Comparison of ENCODE assay signal across 22 cellular contexts in genomic region chr6:135586388-135586787, GRCh38.
DNase-seq lines count a peak whose midpoint lies in the region; ATAC-seq and TF ChIP-seq lines count a peak whose summit lies in the region.
"Had no signal": no experiment of that assay in that cellular context is flagged by ENCODE, and none has a peak within 500 bp of the region (broad histone marks: within the 10 kb centered on the region; RNA-seq: fewer than 3 reads in every experiment).

No MANE protein-coding gene starts in this region.

- H3K27ac Mint-ChIP-seq in activated T-cell treated with anti-CD3 and anti-CD28 coated beads, Interleukin-2, amount 50 U/mL, for 72 hours, result peak overlapping the region; percentile 23
- peak overlapping the region; percentile 67 for H3K27ac Mint-ChIP-seq in activated naive CD8-positive, alpha-beta T cell treated with anti-CD3 and anti-CD28 coated beads, Interleukin-2, amount 10 ng/mL, durations not matched to agents 7 days and 5 days
- peak overlapping the region; percentile 83 for H3K27ac Mint-ChIP-seq in stimulated activated naive CD8-positive, alpha-beta T cell treated with anti-CD3 and anti-CD28 coated beads, Interleukin-15, Interleukin-2, amounts not matched to agents 100 ng/mL and 50 ng/mL, for 24 hours
- H3K27ac Mint-ChIP-seq: CD4-positive, CD25-positive, alpha-beta regulatory T cell; HFFc6; memory B cell had no signal

- no peaks in the 10 kb centered on the region for H4K20me1 ChIP-seq in IMR-90 (ENCODE audit: insufficient read depth, low read length)

- no peak overlapping the region for H2BK20ac ChIP-seq in IMR-90 (ENCODE audit: low read depth, low read length)

- no peaks in the 10 kb centered on the region for H3K36me3 ChIP-seq in IMR-90 (ENCODE audit: control insufficient read depth, insufficient read depth, low read length)

- H3K4me2 ChIP-seq in IMR-90 (ENCODE audit: low read depth, low read length), result no peak overlapping the region

- no peak overlapping the region for H2AK9ac ChIP-seq in IMR-90 (replicated peaks; ENCODE audit: low read depth, low read length, poor library complexity)

- intact Hi-C loops in IMR-90 (cut with micrococcal nuclease), result no loop called here

- no peak overlapping the region for H3K4ac ChIP-seq in IMR-90 (ENCODE audit: low read depth, low read length)

- H4K5ac ChIP-seq in IMR-90 (ENCODE audit: low read depth, low read length), result no peak overlapping the region

- DNase-seq in activated T-cell treated with anti-CD3 and anti-CD28 coated beads, Interleukin-2, amount 50 U/mL, for 72 hours, result no peak
- no peak for DNase-seq in activated T-cell treated with anti-CD3 and anti-CD28 coated beads, Interleukin-2, amount 50 U/mL, for 1 hour
- DNase-seq in IMR-90 (peak; percentile 30), foreskin fibroblast (no peak), SW480 (ENCODE audit: low spot score) (no peak), nucleus accumbens (lab: John Stamatoyannopoulos, UW) (no peak)
- DNase-seq in activated naive CD8-positive, alpha-beta T cell treated with anti-CD3 and anti-CD28 coated beads, Interleukin-2, amount 10 ng/mL, durations not matched to agents 7 days and 5 days, result no peak
- DNase-seq: activated CD4-positive, alpha-beta T cell treated with anti-CD3 and anti-CD28 coated beads, Interleukin-2, amount 50 U/mL, for 4 hours; activated effector memory CD4-positive, alpha-beta T cell treated with Interleukin-2 at 50 U/mL for 16 hours; anterior cingulate cortex; HFFc6; hypothalamus; kidney; NCI-H146; NCI-H82 had no signal

- no peak overlapping the region for H4K91ac ChIP-seq in IMR-90 (ENCODE audit: insufficient read depth, low read depth, low read length)

- H3K9me1 ChIP-seq in IMR-90 (ENCODE audit: insufficient read depth, low read length), result peaks cover 3% of the 10 kb centered on the region; the same call in 1 of the 2 replicates

- H3K4me3 ChIP-seq in IMR-90 (ENCODE audit: insufficient read depth, low read depth, low read length), result no peak overlapping the region
- H3K4me3 ChIP-seq in foreskin fibroblast (ENCODE audit: low read depth in 1 of 2, low read length in 2 of 2), result no peak overlapping the region
- H3K4me3 ChIP-seq: SK-N-MC had no signal

- no peak overlapping the region for H3K18ac ChIP-seq in IMR-90 (ENCODE audit: low read depth, low read length)

- no peak for TF ChIP-seq CTCF in IMR-90 (conservative IDR thresholded peaks at IDR 0.05; ENCODE audit: low read depth, low read length)
- no peak for TF ChIP-seq CTCF in foreskin fibroblast (IDR thresholded peaks at IDR 0.05; ENCODE audit: low read depth, low read length)

- H3K4me3 Mint-ChIP-seq in activated T-cell treated with anti-CD3 and anti-CD28 coated beads, Interleukin-2, amount 50 U/mL, for 72 hours, result peak overlapping the region; percentile 13 to 64
- H3K4me3 Mint-ChIP-seq in activated naive CD8-positive, alpha-beta T cell treated with anti-CD3 and anti-CD28 coated beads, Interleukin-2, amount 10 ng/mL, durations not matched to agents 7 days and 5 days, result no peak overlapping the region
- no peak overlapping the region for H3K4me3 Mint-ChIP-seq in stimulated activated naive CD8-positive, alpha-beta T cell treated with anti-CD3 and anti-CD28 coated beads, Interleukin-15, Interleukin-2, amounts not matched to agents 100 ng/mL and 50 ng/mL, for 24 hours
- H3K4me3 Mint-ChIP-seq: CD4-positive, CD25-positive, alpha-beta regulatory T cell; HFFc6; memory B cell had no signal

- dilution Hi-C loops in IMR-90 (cut with HindIII; ENCODE audit: low sequenced_read_pairs, unreplicated experiment), result no loop called here

- H3K23ac ChIP-seq in IMR-90 (ENCODE audit: low read depth, low read length), result no peak overlapping the region

- peak; percentile 16 to 19 for ATAC-seq in activated T-cell treated with anti-CD3 and anti-CD28 coated beads, Interleukin-2, amount 50 U/mL, for 72 hours (replicated peaks in 1 of 2)
- no peak for ATAC-seq in IMR-90 (ENCODE audit: low read depth)
- no peak for ATAC-seq in activated naive CD8-positive, alpha-beta T cell treated with anti-CD3 and anti-CD28 coated beads, Interleukin-2, amount 10 ng/mL, durations not matched to agents 7 days and 5 days (ENCODE audit: low read depth)
- ATAC-seq: Panc1 had no signal

- POLR2A ChIA-PET in IMR-90 (lab: Charles Lee; ENCODE audit: unreplicated experiment), result no interaction called here
- POLR2A ChIA-PET in activated naive CD8-positive, alpha-beta T cell treated with anti-CD3 and anti-CD28 coated beads, Interleukin-2, amount 10 ng/mL, durations not matched to agents 7 days and 5 days (lab: Charles Lee), result interaction anchor here (1.0 kb wide), 1 partner anchor 18 kb away, joined by 3 read pairs; no protein-coding TSS in a partner anchor

- peaks cover 16 to 37% of the 10 kb centered on the region in 2 donors for H3K36me3 Mint-ChIP-seq in activated T-cell treated with anti-CD3 and anti-CD28 coated beads, Interleukin-2, amount 50 U/mL, for 72 hours (ENCODE audit: insufficient read depth in 2 of 2)
- H3K36me3 Mint-ChIP-seq in activated naive CD8-positive, alpha-beta T cell treated with anti-CD3 and anti-CD28 coated beads, Interleukin-2, amount 10 ng/mL, durations not matched to agents 7 days and 5 days, result peaks cover 49% of the 10 kb centered on the region
- H3K36me3 Mint-ChIP-seq in stimulated activated naive CD8-positive, alpha-beta T cell treated with anti-CD3 and anti-CD28 coated beads, Interleukin-15, Interleukin-2, amounts not matched to agents 100 ng/mL and 50 ng/mL, for 24 hours (ENCODE audit: low read depth), result peaks cover 11% of the 10 kb centered on the region
- H3K36me3 Mint-ChIP-seq: CD4-positive, CD25-positive, alpha-beta regulatory T cell; memory B cell had no signal

- peaks cover 13 to 18% of the 10 kb centered on the region in 2 donors for H3K9me3 Mint-ChIP-seq in activated T-cell treated with anti-CD3 and anti-CD28 coated beads, Interleukin-2, amount 50 U/mL, for 72 hours
- peaks cover 23% of the 10 kb centered on the region for H3K9me3 Mint-ChIP-seq in activated naive CD8-positive, alpha-beta T cell treated with anti-CD3 and anti-CD28 coated beads, Interleukin-2, amount 10 ng/mL, durations not matched to agents 7 days and 5 days
- peaks cover 14% of the 10 kb centered on the region for H3K9me3 Mint-ChIP-seq in stimulated activated naive CD8-positive, alpha-beta T cell treated with anti-CD3 and anti-CD28 coated beads, Interleukin-15, Interleukin-2, amounts not matched to agents 100 ng/mL and 50 ng/mL, for 24 hours
- H3K9me3 Mint-ChIP-seq: HFFc6, memory B cell had no signal

- H2BK5ac ChIP-seq in IMR-90 (ENCODE audit: low read depth, low read length, poor library complexity, severe bottlenecking), result no peak overlapping the region

- no peak overlapping the region; the same call in 1 of the 2 replicates for H3K14ac ChIP-seq in IMR-90 (replicated peaks; ENCODE audit: low read depth, low read length)

- no TSS peak for BruUV-seq in IMR-90 (replicated peaks; lab: Mats Ljungman, UMichigan)

- no peak overlapping the region for H2BK15ac ChIP-seq in IMR-90 (ENCODE audit: low read depth, low read length)

- no peaks in the 10 kb centered on the region for H3K79me1 ChIP-seq in IMR-90 (ENCODE audit: low read depth in 1 of 2, low read length in 2 of 2)

- no peak overlapping the region for H2BK120ac ChIP-seq in IMR-90 (ENCODE audit: low read depth, low read length)

- in situ Hi-C loops in IMR-90 (cut with MboI; ENCODE audit: low sequenced_read_pairs), result no loop called here

- no peak for TF ChIP-seq POLR2A in IMR-90 (IDR thresholded peaks at IDR 0.05; ENCODE audit: low read depth, low read length)

- no peak overlapping the region for H3K27ac ChIP-seq in IMR-90 (ENCODE audit: insufficient read depth, low read length)
- H3K27ac ChIP-seq: parathyroid adenoma, SK-N-MC had no signal

- peaks cover 55% of the 10 kb centered on the region for H3K4me1 Mint-ChIP-seq in activated T-cell treated with anti-CD3 and anti-CD28 coated beads, Interleukin-2, amount 50 U/mL, for 72 hours (ENCODE audit: low read depth)
- H3K4me1 Mint-ChIP-seq in activated naive CD8-positive, alpha-beta T cell treated with anti-CD3 and anti-CD28 coated beads, Interleukin-2, amount 10 ng/mL, durations not matched to agents 7 days and 5 days, result peaks cover 16% of the 10 kb centered on the region
- peaks cover 50% of the 10 kb centered on the region for H3K4me1 Mint-ChIP-seq in stimulated activated naive CD8-positive, alpha-beta T cell treated with anti-CD3 and anti-CD28 coated beads, Interleukin-15, Interleukin-2, amounts not matched to agents 100 ng/mL and 50 ng/mL, for 24 hours (ENCODE audit: low read depth)
- H3K4me1 Mint-ChIP-seq: CD4-positive, CD25-positive, alpha-beta regulatory T cell; memory B cell had no signal

- no peak overlapping the region for H3K56ac ChIP-seq in IMR-90 (ENCODE audit: extremely low read depth, insufficient read depth, low read length)

- no peak for TF ChIP-seq RAD21 in IMR-90 (IDR thresholded peaks at IDR 0.05; ENCODE audit: low read length)

- no peak overlapping the region for H2AK5ac ChIP-seq in IMR-90 (ENCODE audit: low read depth, low read length)

- no peak overlapping the region for H3K9ac ChIP-seq in IMR-90 (ENCODE audit: low read depth, low read length)
- H3K9ac ChIP-seq: parathyroid adenoma had no signal

- WGBS in IMR-90 (ENCODE audit: extremely low coverage in 2 of 2, insufficient read length in 1 of 2), 2 experiments, result no CpG with 5 or more reads among the region's 2 CpGs

- 0 out of 2 replicates have a peak, but pooled peaks cover 2% of the 10 kb centered on the region for H3K9me3 ChIP-seq in IMR-90 (ENCODE audit: control insufficient read depth, insufficient read depth, low read length)

- no peaks in the 10 kb centered on the region for H3K27me3 ChIP-seq in IMR-90 (ENCODE audit: control insufficient read depth, insufficient read depth, low read length)

- H2AFZ ChIP-seq in IMR-90 (replicated peaks; ENCODE audit: low read length, poor library complexity), result no peak overlapping the region
- H2AFZ ChIP-seq: parathyroid adenoma had no signal

- no peaks in the 10 kb centered on the region for H3K27me3 Mint-ChIP-seq in activated T-cell treated with anti-CD3 and anti-CD28 coated beads, Interleukin-2, amount 50 U/mL, for 72 hours (ENCODE audit: low read depth)
- H3K27me3 Mint-ChIP-seq in activated naive CD8-positive, alpha-beta T cell treated with anti-CD3 and anti-CD28 coated beads, Interleukin-2, amount 10 ng/mL, durations not matched to agents 7 days and 5 days, result no peaks in the 10 kb centered on the region
- no peaks in the 10 kb centered on the region for H3K27me3 Mint-ChIP-seq in stimulated activated naive CD8-positive, alpha-beta T cell treated with anti-CD3 and anti-CD28 coated beads, Interleukin-15, Interleukin-2, amounts not matched to agents 100 ng/mL and 50 ng/mL, for 24 hours
- H3K27me3 Mint-ChIP-seq: memory B cell; naive thymus-derived CD4-positive, alpha-beta T cell had no signal

- peaks cover 2% of the 10 kb centered on the region; the same call in 1 of the 2 replicates for H3K4me1 ChIP-seq in IMR-90 (ENCODE audit: control insufficient read depth, insufficient read depth, low read length)
- H3K4me1 ChIP-seq: parathyroid adenoma had no signal

- H4K8ac ChIP-seq in IMR-90 (ENCODE audit: low read depth in 2 of 2, low read length in 2 of 2), result no peak overlapping the region

- CTCF ChIA-PET in IMR-90 (lab: Yijun Ruan, JAX), result no interaction called here

Comparison
In these comparisons a context has a peak if more than half of its experiments do, and no peak if none do; other contexts are left out.
1. ATAC-seq: peak in activated T-cell treated with anti-CD3 and anti-CD28 coated beads, Interleukin-2, amount 50 U/mL, for 72 hours (2 of 2); none in IMR-90 (single experiment) and activated naive CD8-positive, alpha-beta T cell treated with anti-CD3 and anti-CD28 coated beads, Interleukin-2, amount 10 ng/mL, durations not matched to agents 7 days and 5 days (single experiment).
2. H3K27ac Mint-ChIP-seq: peak in every context shown above with its lines; median percentile 83 in stimulated activated naive CD8-positive, alpha-beta T cell treated with anti-CD3 and anti-CD28 coated beads, Interleukin-15, Interleukin-2, amounts not matched to agents 100 ng/mL and 50 ng/mL, for 24 hours; 67 in activated naive CD8-positive, alpha-beta T cell treated with anti-CD3 and anti-CD28 coated beads, Interleukin-2, amount 10 ng/mL, durations not matched to agents 7 days and 5 days; 23 in activated T-cell treated with anti-CD3 and anti-CD28 coated beads, Interleukin-2, amount 50 U/mL, for 72 hours.
3. H3K4me3 Mint-ChIP-seq: peak in activated T-cell treated with anti-CD3 and anti-CD28 coated beads, Interleukin-2, amount 50 U/mL, for 72 hours (2 of 2); none in activated naive CD8-positive, alpha-beta T cell treated with anti-CD3 and anti-CD28 coated beads, Interleukin-2, amount 10 ng/mL, durations not matched to agents 7 days and 5 days (single experiment) and stimulated activated naive CD8-positive, alpha-beta T cell treated with anti-CD3 and anti-CD28 coated beads, Interleukin-15, Interleukin-2, amounts not matched to agents 100 ng/mL and 50 ng/mL, for 24 hours (single experiment).